ENCODE assay signal across 27 cellular contexts in genomic region chr17:56822725-56823124, GRCh38. TPM values are rescaled to one million over a fixed set of nuclear protein-coding genes. Genes with fewer than 3 reads are reported as not detected.
DNase-seq lines count a peak whose midpoint lies in the region; ATAC-seq and TF ChIP-seq lines count a peak whose summit lies in the region.
"Had no signal": no experiment of that assay in that cellular context is flagged by ENCODE, and none has a peak within 500 bp of the region (broad histone marks: within the 10 kb centered on the region; RNA-seq: fewer than 3 reads in every experiment).

No MANE protein-coding gene starts in this region.

- H3K4me1 ChIP-seq in H9 (ENCODE audit: insufficient read depth, low read length) (no peaks in the 10 kb centered on the region), OCI-LY7 (ENCODE audit: insufficient read depth, low read length, poor library complexity, severe bottlenecking) (peaks cover 7% of the 10 kb centered on the region), gastroesophageal sphincter (peaks cover 0 to 12% (median 4%) of the 10 kb centered on the region in 3 donors)
- H3K4me1 ChIP-seq: prostate gland had no signal

- peak; percentile 38 to 67 for ATAC-seq in left cardiac atrium
- ATAC-seq in omental fat pad (ENCODE audit: low FRiP score): no peak
- ATAC-seq in gastroesophageal sphincter: no peak
- ATAC-seq: A549; naive thymus-derived CD8-positive, alpha-beta T cell had no signal

- H2BK5ac ChIP-seq in H9 (ENCODE audit: insufficient read length, low read length): no peak overlapping the region

- H3K9me3 ChIP-seq in H9 (ENCODE audit: control insufficient read depth, low read depth, low read length): no peaks in the 10 kb centered on the region
- H3K9me3 ChIP-seq in OCI-LY7 (ENCODE audit: low read length): no peaks in the 10 kb centered on the region
- no peaks in the 10 kb centered on the region for H3K9me3 ChIP-seq in gastroesophageal sphincter
- H3K9me3 ChIP-seq: A549, prostate gland, suprapubic skin had no signal

- H3T11ph ChIP-seq in H9 (ENCODE audit: low read length): no peak overlapping the region

- no peak overlapping the region for H3K14ac ChIP-seq in H9 (ENCODE audit: insufficient read depth, low read length)

- no peaks in the 10 kb centered on the region; a peak in 1 of 5 replicates for H3K9me3 Mint-ChIP-seq in H9
- H3K9me3 Mint-ChIP-seq: activated naive CD4-positive, alpha-beta T cell treated with anti-CD3 and anti-CD28 coated beads, Interleukin-2, amount 50 U/mL, for 72 hours; CD4-positive, CD25-positive, alpha-beta regulatory T cell; naive thymus-derived CD8-positive, alpha-beta T cell had no signal

- no peak for DNase-seq in H9
- DNase-seq in UCSD-AML1 (lab: John Stamatoyannopoulos, UW; ENCODE audit: unreplicated experiment): peak; percentile 32
- DNase-seq in left cardiac atrium: peak; percentile 36
- DNase-seq in mucosa of gallbladder (ENCODE audit: low spot score): peak; percentile 28
- DNase-seq in OCI-LY7 (ENCODE audit: low spot score): no peak
- DNase-seq in hippocampal formation (lab: John Stamatoyannopoulos, UW): no peak
- no peak for DNase-seq in omental fat pad (ENCODE audit: low spot score)
- DNase-seq: activated CD4-positive, alpha-beta T cell treated with anti-CD3 and anti-CD28 coated beads for 4 hours; activated CD8-positive, alpha-beta memory T cell treated with anti-CD3 and anti-CD28 coated beads for 24 hours; activated effector memory CD4-positive, alpha-beta T cell treated with Interleukin-2 at 50 U/mL for 16 hours; activated T-cell treated with anti-CD3 and anti-CD28 coated beads for 4 hours; amygdala; CD4-positive, CD25-positive, alpha-beta regulatory T cell; DND-41; GF-D8; naive thymus-derived CD8-positive, alpha-beta T cell; NCI-H1105 treated with DMSO at 0.1 percent for 48 hours; NCI-H187 treated with DMSO at 0.1 percent for 48 hours; NCI-H2171 treated with DMSO at 0.1 percent for 48 hours; NCI-H526; SHP77; stimulated activated naive CD4-positive, alpha-beta T cell had no signal

- no peak for TF ChIP-seq POLR2A in gastroesophageal sphincter (IDR thresholded peaks at IDR 0.05)

- no peak overlapping the region for H3K4me3 Mint-ChIP-seq in H9
- H3K4me3 Mint-ChIP-seq: CD4-positive, CD25-positive, alpha-beta regulatory T cell; naive thymus-derived CD8-positive, alpha-beta T cell had no signal

- H3K4me3 ChIP-seq in OCI-LY7 (ENCODE audit: low read depth, low read length, poor library complexity, severe bottlenecking): no peak overlapping the region
- no peak overlapping the region for H3K4me3 ChIP-seq in gastroesophageal sphincter
- H3K4me3 ChIP-seq: A549, prostate gland, suprapubic skin had no signal

- H3K27me3 ChIP-seq in H9 (ENCODE audit: insufficient read depth, low read length) (no peaks in the 10 kb centered on the region), gastroesophageal sphincter (no peaks in the 10 kb centered on the region)
- H3K27me3 ChIP-seq: suprapubic skin had no signal

- H3K27ac Mint-ChIP-seq in H9: no peak overlapping the region
- H3K27ac Mint-ChIP-seq: activated naive CD4-positive, alpha-beta T cell treated with anti-CD3 and anti-CD28 coated beads, Interleukin-2, amount 50 U/mL, for 72 hours had no signal

- peak overlapping the region; percentile 33 for H2AK5ac ChIP-seq in H9 (ENCODE audit: insufficient read length, low read length)

- H3K4me2 ChIP-seq in H9 (ENCODE audit: insufficient read depth, insufficient read length, low read length) (no peak overlapping the region), OCI-LY7 (ENCODE audit: low read length) (no peak overlapping the region)
- H3K4me2 ChIP-seq: A549 had no signal

- H2AFZ ChIP-seq in H9 (ENCODE audit: low read length) (no peak overlapping the region), OCI-LY7 (ENCODE audit: low read length) (no peak overlapping the region)

- no peak for TF ChIP-seq CTCF in H9 (conservative IDR thresholded peaks at IDR 0.05)
- no peak for TF ChIP-seq CTCF in OCI-LY7 (conservative IDR thresholded peaks at IDR 0.05; ENCODE audit: low read length)
- TF ChIP-seq CTCF in omental fat pad (IDR thresholded peaks at IDR 0.05): no peak
- no peak for TF ChIP-seq CTCF in gastroesophageal sphincter (IDR thresholded peaks at IDR 0.05)

- H4K8ac ChIP-seq in H9 (replicated peaks; ENCODE audit: insufficient read length, low read depth, low read length): no peak overlapping the region

- H3K56ac ChIP-seq in H9 (ENCODE audit: insufficient read length, low read depth, low read length): no peak overlapping the region

- no peak overlapping the region for H3K4ac ChIP-seq in H9 (ENCODE audit: low read depth, low read length)

- no TSS peak for BruUV-seq in OCI-LY7 (replicated peaks; lab: Mats Ljungman, UMichigan)

- intact Hi-C loops in left cardiac atrium (cut with DNase I): loop anchor here in 1 of 2 donors (5.0 kb wide), 1 partner anchor 120 kb away; no protein-coding TSS in a partner anchor
- intact Hi-C loops in OCI-LY7 (cut with micrococcal nuclease; ENCODE audit: unreplicated experiment): no loop called here

- no CpG with 5 or more reads among the region's 5 CpGs for WGBS in H9 (ENCODE audit: extremely low coverage, insufficient read length, low lambda C conversion rate)
- WGBS in gastroesophageal sphincter (ENCODE audit: low coverage in 1 of 2), 2 donors: 64 to 68% methylated on average over 5 of the region's 5 CpGs

- H3K27ac ChIP-seq in H9 (ENCODE audit: insufficient read length, low read depth, low read length) (no peak overlapping the region), OCI-LY7 (ENCODE audit: low read depth, low read length, poor library complexity, severe bottlenecking) (no peak overlapping the region), gastroesophageal sphincter (no peak overlapping the region)
- H3K27ac ChIP-seq: A549, prostate gland, suprapubic skin had no signal

- H2BK15ac ChIP-seq in H9 (ENCODE audit: low read depth, low read length): no peak overlapping the region

- H3K4me1 Mint-ChIP-seq in H9: peaks cover 7 to 9% of the 10 kb centered on the region in 2 experiments

- H3K79me2 ChIP-seq in H9 (ENCODE audit: insufficient read depth, low read length): no peaks in the 10 kb centered on the region
- no peaks in the 10 kb centered on the region for H3K79me2 ChIP-seq in OCI-LY7 (ENCODE audit: insufficient read depth, low read depth, low read length)

- H4K20me1 ChIP-seq in H9 (ENCODE audit: control insufficient read depth, insufficient read depth, insufficient read length) (no peaks in the 10 kb centered on the region), OCI-LY7 (ENCODE audit: insufficient read depth, low read length) (no peaks in the 10 kb centered on the region)

- H3K23me2 ChIP-seq in H9 (ENCODE audit: insufficient read length, low read depth, low read length, poor library complexity, severe bottlenecking): no peaks in the 10 kb centered on the region

- H2BK120ac ChIP-seq in H9 (ENCODE audit: low read depth, low read length, poor library complexity, severe bottlenecking): no peak overlapping the region

- no peaks in the 10 kb centered on the region for H3K79me1 ChIP-seq in H9 (ENCODE audit: insufficient read depth, low read depth, low read length, poor library complexity, severe bottlenecking)

- H3K9ac ChIP-seq in H9 (ENCODE audit: extremely low read depth, insufficient read length, low read length): no peak overlapping the region

- no peaks in the 10 kb centered on the region for H3K36me3 ChIP-seq in OCI-LY7 (ENCODE audit: insufficient read depth, low read length)
- peaks cover 0 to 7% of the 10 kb centered on the region in 2 donors for H3K36me3 ChIP-seq in gastroesophageal sphincter
- H3K36me3 ChIP-seq: prostate gland, suprapubic skin had no signal

- H3K27me3 Mint-ChIP-seq in H9 (ENCODE audit: low read depth): no peaks in the 10 kb centered on the region
- H3K27me3 Mint-ChIP-seq: CD4-positive, CD25-positive, alpha-beta regulatory T cell; naive thymus-derived CD8-positive, alpha-beta T cell had no signal

- H3K23ac ChIP-seq in H9 (ENCODE audit: insufficient read length, low read depth, low read length): no peak overlapping the region

- CTCF ChIA-PET in OCI-LY7 (lab: Charles Lee; ENCODE audit: unreplicated experiment): no interaction called here

- H2BK20ac ChIP-seq in H9 (ENCODE audit: low read depth, low read length, poor library complexity, severe bottlenecking): no peak overlapping the region

- H3K36me3 Mint-ChIP-seq in H9 (ENCODE audit: insufficient read depth in 1 of 3, low read depth in 3 of 3): peaks cover 0 to 7% (median 0%) of the 10 kb centered on the region in 3 experiments; a peak in 3 of 7 replicates
- H3K36me3 Mint-ChIP-seq: activated naive CD4-positive, alpha-beta T cell treated with anti-CD3 and anti-CD28 coated beads, Interleukin-2, amount 50 U/mL, for 72 hours had no signal

- POLR2A ChIA-PET in OCI-LY7 (lab: Charles Lee): no interaction called here

- no peak overlapping the region for H4K91ac ChIP-seq in H9 (ENCODE audit: insufficient read length, low read depth, low read length)

- no peak for TF ChIP-seq EP300 in gastroesophageal sphincter (IDR thresholded peaks at IDR 0.05)

- H4K5ac ChIP-seq in H9 (ENCODE audit: insufficient read length, low read depth, low read length): no peak overlapping the region

- H3K9me2 ChIP-seq in OCI-LY7 (ENCODE audit: insufficient read depth, low read length): no peaks in the 10 kb centered on the region

- no peak overlapping the region for H3K18ac ChIP-seq in H9 (ENCODE audit: insufficient read length, low read depth, low read length)

- no peak overlapping the region for H2BK12ac ChIP-seq in H9 (ENCODE audit: insufficient read length, low read depth, low read length)

RNA-seq across cellular contexts. Expression of gene C17orf67, which starts 11.0 kb away (rescaled TPM):
- total RNA-seq in H9 (2021) (0.88 and 1.0 TPM in 2 replicates), left cardiac atrium (1 to 10 TPM in 1 of 2 donors, under 1 TPM in 1; 0.92 to 1.4 TPM), mucosa of gallbladder (5.1 TPM), OCI-LY7 (2022) (5.4 and 6.0 TPM in 2 replicates), omental fat pad (1 to 10 TPM in 2 of 4 donors, under 1 TPM in 2; 0.44 to 5.4 (median 1.3) TPM), gastroesophageal sphincter (1 to 10 TPM; 1.1 to 3.5 (median 2.3) TPM)
- total RNA-seq in OCI-LY7 (2014; rRNA removed; shearing (Covaris generic)): 5.2 and 5.8 TPM in 2 replicates

RNA-seq across cellular contexts. Expression of gene DGKE, which starts 11.2 kb away (rescaled TPM):
- total RNA-seq in H9 (2021): 3.8 and 4.9 TPM in 2 replicates
- total RNA-seq in left cardiac atrium: 1 to 10 TPM; 4.7 to 7.0 TPM
- total RNA-seq in mucosa of gallbladder: 23.0 TPM
- total RNA-seq in OCI-LY7 (2014; rRNA removed; shearing (Covaris generic)): 6.2 and 8.6 TPM in 2 replicates
- 21.4 and 26.3 TPM in 2 replicates for total RNA-seq in OCI-LY7 (2022)
- 10 to 100 TPM in 1 of 4 donors, 1 to 10 TPM in 3; 5.9 to 19.4 (median 6.8) TPM for total RNA-seq in omental fat pad
- total RNA-seq in gastroesophageal sphincter: 10 to 100 TPM in 1 of 4 donors, 1 to 10 TPM in 3; 8.4 to 12.5 (median 9.7) TPM

Comparison
In these comparisons a context has a peak if more than half of its experiments do, and no peak if none do; other contexts are left out.
1. DNase-seq: peak in UCSD-AML1 (single experiment), left cardiac atrium (single experiment) and mucosa of gallbladder (single experiment); none in H9 (single experiment), OCI-LY7 (single experiment), hippocampal formation (0 of 2) and omental fat pad (single experiment).
2. ATAC-seq: peak in left cardiac atrium (2 of 2); none in omental fat pad (single experiment) and gastroesophageal sphincter (single experiment).